Comparison of ENCODE assay signal across 15 cellular contexts in the genomic region with DNA sequence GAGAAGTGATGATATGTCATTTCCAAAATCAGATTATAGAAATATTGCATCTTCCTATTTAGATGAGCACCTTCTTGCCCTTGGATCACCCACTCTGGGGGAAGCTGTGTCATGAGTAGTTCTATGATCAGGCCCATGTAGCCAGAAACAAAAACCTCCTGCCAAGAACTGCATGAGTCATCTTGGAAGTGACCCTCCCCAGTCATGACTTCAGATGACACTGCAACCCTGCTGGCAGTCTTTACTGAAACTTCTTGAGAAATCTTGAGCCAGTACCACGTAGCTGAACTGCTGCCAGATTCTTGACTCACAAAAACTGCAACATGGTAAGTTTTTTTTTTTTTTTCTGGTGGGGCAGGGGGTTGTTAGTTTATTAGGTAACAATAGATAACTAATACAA.
A peak's percentile ranks its signal among the peaks of the same experiment; 100 is the strongest.
DNase-seq lines count a peak whose midpoint lies in the region; ATAC-seq and TF ChIP-seq lines count a peak whose summit lies in the region.
"Had no signal": no experiment of that assay in that cellular context is flagged by ENCODE, and none has a peak within 500 bp of the region (broad histone marks: within the 10 kb centered on the region; RNA-seq: fewer than 3 reads in every experiment).

No MANE protein-coding gene starts in this region.

- H3K9me3 Mint-ChIP-seq in activated CD8-positive, alpha-beta T cell treated with anti-CD3 and anti-CD28 coated beads, Interleukin-2, amount 10 ng/mL, durations not matched to agents 7 days and 5 days (ENCODE audit: insufficient read depth), result peaks cover 18% of the 10 kb centered on the region
- peaks cover 0 to 13% (median 7%) of the 10 kb centered on the region in 9 donors for H3K9me3 Mint-ChIP-seq in naive thymus-derived CD8-positive, alpha-beta T cell

- peak; percentile 67 for DNase-seq in activated effector memory CD4-positive, alpha-beta T cell treated with anti-CD3 and anti-CD28 coated beads, Interleukin-2, amount 50 U/mL, for 16 hours
- no peak for DNase-seq in activated effector memory CD4-positive, alpha-beta T cell treated with Interleukin-2 at 50 U/mL for 16 hours
- peak; percentile 26 for DNase-seq in activated CD8-positive, alpha-beta T cell treated with anti-CD3 and anti-CD28 coated beads, Interleukin-2, amount 10 ng/mL, durations not matched to agents 7 days and 5 days
- DNase-seq in fibroblast of pulmonary artery (ENCODE audit: low read depth) (peak; percentile 24), SKM-1 (lab: John Stamatoyannopoulos, UW; ENCODE audit: unreplicated experiment) (no peak)
- DNase-seq in stimulated activated CD8-positive, alpha-beta memory T cell treated with anti-CD3 and anti-CD28 coated beads, Interleukin-7, amount 100 ng/mL, for 24 hours (ENCODE audit: low read depth), result peak; percentile 2
- DNase-seq in naive thymus-derived CD8-positive, alpha-beta T cell, result no peak
- DNase-seq: DMS53, endodermal cell, NCI-H226, PC-9, stomach had no signal

- TF ChIP-seq CTCF in fibroblast of pulmonary artery (IDR thresholded peaks at IDR 0.05; ENCODE audit: low read length, missing control alignments), result no peak

- H3K27ac Mint-ChIP-seq in activated CD8-positive, alpha-beta T cell treated with anti-CD3 and anti-CD28 coated beads, Interleukin-2, amount 10 ng/mL, durations not matched to agents 7 days and 5 days, result no peak overlapping the region
- H3K27ac Mint-ChIP-seq in naive thymus-derived CD8-positive, alpha-beta T cell, result no peak overlapping the region
- H3K27ac Mint-ChIP-seq: brain, endodermal cell, memory B cell had no signal

- no peaks in the 10 kb centered on the region for H3K27me3 Mint-ChIP-seq in activated CD8-positive, alpha-beta T cell treated with anti-CD3 and anti-CD28 coated beads, Interleukin-2, amount 10 ng/mL, durations not matched to agents 7 days and 5 days (ENCODE audit: low read depth)
- H3K27me3 Mint-ChIP-seq in naive thymus-derived CD8-positive, alpha-beta T cell, result no peaks in the 10 kb centered on the region

- H3K4me1 Mint-ChIP-seq in activated CD8-positive, alpha-beta T cell treated with anti-CD3 and anti-CD28 coated beads, Interleukin-2, amount 10 ng/mL, durations not matched to agents 7 days and 5 days (ENCODE audit: low read depth), result peaks cover 8% of the 10 kb centered on the region
- no peaks in the 10 kb centered on the region for H3K4me1 Mint-ChIP-seq in naive thymus-derived CD8-positive, alpha-beta T cell
- H3K4me1 Mint-ChIP-seq: brain, memory B cell had no signal

- no peak for ATAC-seq in activated CD8-positive, alpha-beta T cell treated with anti-CD3 and anti-CD28 coated beads, Interleukin-2, amount 10 ng/mL, durations not matched to agents 7 days and 5 days
- ATAC-seq in HG02884 (IDR thresholded peaks at IDR 0.05; ENCODE audit: unreplicated experiment), result no peak
- no peak for ATAC-seq in naive thymus-derived CD8-positive, alpha-beta T cell

- no peak overlapping the region for H3K4me3 Mint-ChIP-seq in activated CD8-positive, alpha-beta T cell treated with anti-CD3 and anti-CD28 coated beads, Interleukin-2, amount 10 ng/mL, durations not matched to agents 7 days and 5 days
- H3K4me3 Mint-ChIP-seq in naive thymus-derived CD8-positive, alpha-beta T cell, result no peak overlapping the region
- H3K4me3 Mint-ChIP-seq: brain, endodermal cell, memory B cell had no signal

- peaks cover 2% of the 10 kb centered on the region for H3K36me3 Mint-ChIP-seq in activated CD8-positive, alpha-beta T cell treated with anti-CD3 and anti-CD28 coated beads, Interleukin-2, amount 10 ng/mL, durations not matched to agents 7 days and 5 days (ENCODE audit: low read depth)
- H3K36me3 Mint-ChIP-seq in naive thymus-derived CD8-positive, alpha-beta T cell, result peaks cover 0 to 9% (median 5%) of the 10 kb centered on the region in 3 donors
- H3K36me3 Mint-ChIP-seq: brain had no signal

- CTCF ChIA-PET in activated CD8-positive, alpha-beta T cell treated with anti-CD3 and anti-CD28 coated beads, Interleukin-2, amount 10 ng/mL, durations not matched to agents 7 days and 5 days (lab: Charles Lee), result interaction anchor here (0.8 kb wide), 1 partner anchor 412 kb away, joined by 3 read pairs; no protein-coding TSS in a partner anchor

- POLR2A ChIA-PET in activated CD8-positive, alpha-beta T cell treated with anti-CD3 and anti-CD28 coated beads, Interleukin-2, amount 10 ng/mL, durations not matched to agents 7 days and 5 days (lab: Charles Lee), result no interaction called here
- POLR2A ChIA-PET in naive thymus-derived CD8-positive, alpha-beta T cell (lab: Charles Lee), result no interaction called here

- H3K4me3 ChIP-seq in fibroblast of pulmonary artery (replicated peaks; ENCODE audit: low read depth, low read length), result no peak overlapping the region
- H3K4me3 ChIP-seq: PC-9, stomach had no signal

Comparison
In these comparisons a context has a peak if more than half of its experiments do, and no peak if none do; other contexts are left out.
1. DNase-seq: peak in activated effector memory CD4-positive, alpha-beta T cell treated with anti-CD3 and anti-CD28 coated beads, Interleukin-2, amount 50 U/mL, for 16 hours (single experiment), activated CD8-positive, alpha-beta T cell treated with anti-CD3 and anti-CD28 coated beads, Interleukin-2, amount 10 ng/mL, durations not matched to agents 7 days and 5 days (single experiment), fibroblast of pulmonary artery (single experiment) and stimulated activated CD8-positive, alpha-beta memory T cell treated with anti-CD3 and anti-CD28 coated beads, Interleukin-7, amount 100 ng/mL, for 24 hours (single experiment); none in activated effector memory CD4-positive, alpha-beta T cell treated with Interleukin-2 at 50 U/mL for 16 hours (single experiment), SKM-1 (single experiment) and naive thymus-derived CD8-positive, alpha-beta T cell (0 of 10).